8 cellular contexts compared by ENCODE assay signal in the genomic region with DNA sequence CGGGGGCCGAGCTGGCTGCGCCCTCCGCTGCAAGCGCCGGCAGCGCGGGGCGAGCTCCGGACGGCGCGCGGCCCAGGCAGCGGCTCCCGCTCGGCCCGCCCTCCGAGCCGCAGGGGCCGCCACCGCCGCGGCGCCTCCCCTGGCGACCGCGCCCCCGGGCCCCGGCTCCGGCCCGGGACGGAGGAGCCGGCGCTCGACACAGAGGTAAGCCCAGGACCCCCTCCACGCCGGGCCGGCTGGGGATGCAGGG. TPM values are rescaled to one million over a fixed set of nuclear protein-coding genes. Genes with fewer than 3 reads are reported as not detected.
A peak's percentile ranks its signal among the peaks of the same experiment; 100 is the strongest.
DNase-seq lines count a peak whose midpoint lies in the region; ATAC-seq and TF ChIP-seq lines count a peak whose summit lies in the region.

No MANE protein-coding gene starts in this region.

- H3K4me1 ChIP-seq in endodermal cell (ENCODE audit: control insufficient read depth, insufficient read depth, low read length) (peaks cover 8% of the 10 kb centered on the region), prostate gland (replicated peaks) (peaks cover 6% of the 10 kb centered on the region)

- H3K27ac Mint-ChIP-seq in endodermal cell = no peak overlapping the region

- no peaks in the 10 kb centered on the region for H3K36me3 Mint-ChIP-seq in endodermal cell (ENCODE audit: low read depth)

- H3K4me3 ChIP-seq in GM08714 (ENCODE audit: low read length) (peak overlapping the region; percentile 83), HL-60 (replicated peaks; ENCODE audit: insufficient read depth, low read length) (peak overlapping the region; percentile 43), endodermal cell (ENCODE audit: low read length) (peak overlapping the region; percentile 86), prostate gland (peak overlapping the region; percentile 90 to 91)

- WGBS in endodermal cell (ENCODE audit: insufficient coverage in 1 of 2, insufficient read length in 1 of 2), 2 experiments = 0% methylated on average over 39 of the region's 39 CpGs; no CpG with 5 or more reads in 1 of the 2 experiments
- under 1% methylated on average over 34 of the region's 39 CpGs for WGBS in prostate gland

- DNase-seq in HL-60 (ENCODE audit: low read depth in 1 of 2, low spot score in 1 of 2) (no peak), endodermal cell (no peak), prostate gland (ENCODE audit: low spot score) (no peak), NCI-H1436 (lab: John Stamatoyannopoulos, UW) (no peak), NCI-H2107 (lab: John Stamatoyannopoulos, UW) (no peak), NCI-H748 (lab: John Stamatoyannopoulos, UW; ENCODE audit: unreplicated experiment) (no peak)

- H3K4me1 Mint-ChIP-seq in endodermal cell = peaks cover 33% of the 10 kb centered on the region

- intact Hi-C loops in prostate gland (cut with DNase I) = loop anchor here (5.0 kb wide), 3 partner anchors 71 to 324 kb away; no protein-coding TSS in a partner anchor

- H3K9me3 ChIP-seq in endodermal cell (ENCODE audit: control insufficient read depth, low read length) (no peaks in the 10 kb centered on the region), prostate gland (no peaks in the 10 kb centered on the region)

- H3K9me3 Mint-ChIP-seq in endodermal cell = no peaks in the 10 kb centered on the region

- H3K27ac ChIP-seq in HL-60 (replicated peaks) (no peak overlapping the region), endodermal cell (ENCODE audit: low read depth, low read length) (no peak overlapping the region), prostate gland (peak overlapping the region; percentile 93 to 97)

- no peaks in the 10 kb centered on the region for H3K36me3 ChIP-seq in endodermal cell (ENCODE audit: control insufficient read depth, insufficient read depth, low read length)
- no peaks in the 10 kb centered on the region for H3K36me3 ChIP-seq in prostate gland

- H3K27me3 Mint-ChIP-seq in endodermal cell (ENCODE audit: insufficient read depth) = no peaks in the 10 kb centered on the region

- TF ChIP-seq CTCF in HL-60 (IDR thresholded peaks at IDR 0.05; ENCODE audit: insufficient read depth, low read length) (no peak), endodermal cell (conservative IDR thresholded peaks at IDR 0.05) (no peak), prostate gland (IDR thresholded peaks at IDR 0.05) (no peak)

- H3K4me3 Mint-ChIP-seq in endodermal cell = peak overlapping the region; percentile 83

- no peak overlapping the region for H3K9ac ChIP-seq in endodermal cell (ENCODE audit: extremely low read depth, low read length, poor library complexity, severe bottlenecking)

- no peak for TF ChIP-seq POLR2A in prostate gland (IDR thresholded peaks at IDR 0.05)

- H3K27me3 ChIP-seq in HL-60 (ENCODE audit: insufficient read depth, poor library complexity, severe bottlenecking) = peaks cover 32% of the 10 kb centered on the region
- H3K27me3 ChIP-seq in endodermal cell (ENCODE audit: control insufficient read depth, insufficient read depth, low read length, poor library complexity, severe bottlenecking) = no peaks in the 10 kb centered on the region
- H3K27me3 ChIP-seq in prostate gland (replicated peaks; ENCODE audit: insufficient read depth) = no peaks in the 10 kb centered on the region

- ATAC-seq in GM21423 (IDR thresholded peaks at IDR 0.05; ENCODE audit: unreplicated experiment) = peak; percentile 46

RNA-seq across cellular contexts. Expression of a gene that starts 0.2 kb away (rescaled TPM):
- total RNA-seq in endodermal cell (10 to 100 TPM; 40.3 to 89.9 TPM), prostate gland (10 to 100 TPM; 77.4 to 88.7 TPM)
- polyA plus RNA-seq in endodermal cell (2013, experiment 1 of 2) = 52.1 TPM
- 53.7 TPM for polyA plus RNA-seq in endodermal cell (2013, experiment 2 of 2)

Comparison
In these comparisons a context has a peak if more than half of its experiments do, and no peak if none do; other contexts are left out.
1. H3K27ac ChIP-seq: peak in prostate gland (2 of 2); none in HL-60 (single experiment) and endodermal cell (single experiment).
2. Peak in every context shown above with its lines, with median percentiles within 50 percentile points of each other: H3K4me3 ChIP-seq.